1 cellular context compared by ENCODE assay signal in the genomic region with DNA sequence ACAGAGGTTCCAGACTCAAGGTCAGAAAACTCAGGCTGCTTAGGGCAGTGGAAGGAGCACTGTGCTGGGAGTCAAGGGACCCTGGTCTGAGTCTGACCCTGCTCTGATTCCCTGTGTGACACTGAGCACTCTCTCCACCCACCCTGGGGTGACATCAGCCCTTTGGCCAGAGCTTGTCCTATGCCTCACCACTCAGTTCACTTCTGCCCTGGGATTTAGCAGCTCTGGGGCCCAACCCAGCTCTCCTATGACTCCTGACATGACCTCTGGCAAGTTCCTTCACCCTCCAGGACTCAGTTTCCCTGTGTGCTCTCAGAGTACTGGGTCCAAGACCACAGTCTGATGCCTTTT.
TF ChIP-seq lines count a peak whose summit lies in the region.

No MANE protein-coding gene starts in this region.

TF ChIP-seq in SK-N-SH treated with all-trans-retinoic acid at 6 μM for 48 hours, 23 proteins besides CTCF, POLR2A, EP300 and RAD21 (continued from another document):
- TF ChIP-seq, protein P1, sequence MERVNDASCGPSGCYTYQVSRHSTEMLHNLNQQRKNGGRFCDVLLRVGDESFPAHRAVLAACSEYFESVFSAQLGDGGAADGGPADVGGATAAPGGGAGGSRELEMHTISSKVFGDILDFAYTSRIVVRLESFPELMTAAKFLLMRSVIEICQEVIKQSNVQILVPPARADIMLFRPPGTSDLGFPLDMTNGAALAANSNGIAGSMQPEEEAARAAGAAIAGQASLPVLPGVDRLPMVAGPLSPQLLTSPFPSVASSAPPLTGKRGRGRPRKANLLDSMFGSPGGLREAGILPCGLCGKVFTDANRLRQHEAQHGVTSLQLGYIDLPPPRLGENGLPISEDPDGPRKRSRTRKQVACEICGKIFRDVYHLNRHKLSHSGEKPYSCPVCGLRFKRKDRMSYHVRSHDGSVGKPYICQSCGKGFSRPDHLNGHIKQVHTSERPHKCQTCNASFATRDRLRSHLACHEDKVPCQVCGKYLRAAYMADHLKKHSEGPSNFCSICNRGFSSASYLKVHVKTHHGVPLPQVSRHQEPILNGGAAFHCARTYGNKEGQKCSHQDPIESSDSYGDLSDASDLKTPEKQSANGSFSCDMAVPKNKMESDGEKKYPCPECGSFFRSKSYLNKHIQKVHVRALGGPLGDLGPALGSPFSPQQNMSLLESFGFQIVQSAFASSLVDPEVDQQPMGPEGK (CRISPR knock-in tag; IDR thresholded peaks at IDR 0.05; ENCODE audit: borderline replicate concordance) = no peak
- TF ChIP-seq, protein P2, sequence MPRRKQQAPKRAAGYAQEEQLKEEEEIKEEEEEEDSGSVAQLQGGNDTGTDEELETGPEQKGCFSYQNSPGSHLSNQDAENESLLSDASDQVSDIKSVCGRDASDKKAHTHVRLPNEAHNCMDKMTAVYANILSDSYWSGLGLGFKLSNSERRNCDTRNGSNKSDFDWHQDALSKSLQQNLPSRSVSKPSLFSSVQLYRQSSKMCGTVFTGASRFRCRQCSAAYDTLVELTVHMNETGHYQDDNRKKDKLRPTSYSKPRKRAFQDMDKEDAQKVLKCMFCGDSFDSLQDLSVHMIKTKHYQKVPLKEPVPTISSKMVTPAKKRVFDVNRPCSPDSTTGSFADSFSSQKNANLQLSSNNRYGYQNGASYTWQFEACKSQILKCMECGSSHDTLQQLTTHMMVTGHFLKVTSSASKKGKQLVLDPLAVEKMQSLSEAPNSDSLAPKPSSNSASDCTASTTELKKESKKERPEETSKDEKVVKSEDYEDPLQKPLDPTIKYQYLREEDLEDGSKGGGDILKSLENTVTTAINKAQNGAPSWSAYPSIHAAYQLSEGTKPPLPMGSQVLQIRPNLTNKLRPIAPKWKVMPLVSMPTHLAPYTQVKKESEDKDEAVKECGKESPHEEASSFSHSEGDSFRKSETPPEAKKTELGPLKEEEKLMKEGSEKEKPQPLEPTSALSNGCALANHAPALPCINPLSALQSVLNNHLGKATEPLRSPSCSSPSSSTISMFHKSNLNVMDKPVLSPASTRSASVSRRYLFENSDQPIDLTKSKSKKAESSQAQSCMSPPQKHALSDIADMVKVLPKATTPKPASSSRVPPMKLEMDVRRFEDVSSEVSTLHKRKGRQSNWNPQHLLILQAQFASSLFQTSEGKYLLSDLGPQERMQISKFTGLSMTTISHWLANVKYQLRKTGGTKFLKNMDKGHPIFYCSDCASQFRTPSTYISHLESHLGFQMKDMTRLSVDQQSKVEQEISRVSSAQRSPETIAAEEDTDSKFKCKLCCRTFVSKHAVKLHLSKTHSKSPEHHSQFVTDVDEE (CRISPR knock-in tag; IDR thresholded peaks at IDR 0.05) = no peak
- TF ChIP-seq ZNF70 (CRISPR knock-in tag; IDR thresholded peaks at IDR 0.05) (no peak), SNAI2 (CRISPR knock-in tag; IDR thresholded peaks at IDR 0.05) (no peak), ZC3H10 (CRISPR knock-in tag; IDR thresholded peaks at IDR 0.05) (no peak), TCF4 (CRISPR knock-in tag; IDR thresholded peaks at IDR 0.05; ENCODE audit: borderline replicate concordance) (no peak)
- TF ChIP-seq, protein P3, sequence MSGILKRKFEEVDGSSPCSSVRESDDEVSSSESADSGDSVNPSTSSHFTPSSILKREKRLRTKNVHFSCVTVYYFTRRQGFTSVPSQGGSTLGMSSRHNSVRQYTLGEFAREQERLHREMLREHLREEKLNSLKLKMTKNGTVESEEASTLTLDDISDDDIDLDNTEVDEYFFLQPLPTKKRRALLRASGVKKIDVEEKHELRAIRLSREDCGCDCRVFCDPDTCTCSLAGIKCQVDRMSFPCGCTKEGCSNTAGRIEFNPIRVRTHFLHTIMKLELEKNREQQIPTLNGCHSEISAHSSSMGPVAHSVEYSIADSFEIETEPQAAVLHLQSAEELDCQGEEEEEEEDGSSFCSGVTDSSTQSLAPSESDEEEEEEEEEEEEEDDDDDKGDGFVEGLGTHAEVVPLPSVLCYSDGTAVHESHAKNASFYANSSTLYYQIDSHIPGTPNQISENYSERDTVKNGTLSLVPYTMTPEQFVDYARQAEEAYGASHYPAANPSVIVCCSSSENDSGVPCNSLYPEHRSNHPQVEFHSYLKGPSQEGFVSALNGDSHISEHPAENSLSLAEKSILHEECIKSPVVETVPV (CRISPR knock-in tag; IDR thresholded peaks at IDR 0.05) = no peak
